30 cellular contexts compared by ENCODE assay signal in genomic region chr6:41358503-41358902, GRCh38. TPM values are rescaled to one million over a fixed set of nuclear protein-coding genes. Genes with fewer than 3 reads are reported as not detected.
"Had no signal": no experiment of that assay in that cellular context is flagged by ENCODE, and none has a peak within 500 bp of the region (broad histone marks: within the 10 kb centered on the region; RNA-seq: fewer than 3 reads in every experiment).

No MANE protein-coding gene starts in this region.

- ATAC-seq: gastrocnemius medialis, heart right ventricle, left colon, left lobe of liver, lower lobe of right lung, mucosa of descending colon had no signal

- H3K27ac ChIP-seq: coronary artery, dorsolateral prefrontal cortex, esophagus squamous epithelium, gastrocnemius medialis, heart right ventricle, left ventricle myocardium inferior, lower lobe of right lung had no signal

- H3K4me3 ChIP-seq: coronary artery, dorsolateral prefrontal cortex, esophagus squamous epithelium, gastrocnemius medialis, heart right ventricle, left ventricle myocardium inferior, lower lobe of right lung, mucosa of descending colon had no signal

- H3K36me3 ChIP-seq: esophagus squamous epithelium, gastrocnemius medialis, heart right ventricle, left ventricle myocardium inferior, lower lobe of right lung had no signal

- H3K4me1 ChIP-seq: esophagus squamous epithelium, gastrocnemius medialis, heart right ventricle, left ventricle myocardium inferior, lower lobe of right lung had no signal

- DNase-seq: dermis blood vessel endothelial cell; dorsolateral prefrontal cortex; effector CD4-positive, alpha-beta T cell; effector memory CD4-positive, alpha-beta T cell; esophagus squamous epithelium; foreskin fibroblast; foreskin melanocyte; gastrocnemius medialis; glutamatergic neuron; heart right ventricle; hippocampal formation; kidney; kidney glomerular epithelial cell; left colon; left ventricle myocardium inferior; lower lobe of right lung; mesenchymal stem cell; mucosa of descending colon had no signal

- H3K9me3 ChIP-seq: gastrocnemius medialis had no signal

RNA-seq across cellular contexts. Expression of gene NCR2, which starts 23.1 kb away (rescaled TPM):
- total RNA-seq: cerebellum, dermis blood vessel endothelial cell, dorsolateral prefrontal cortex, endothelial cell of umbilical vein, epithelial cell of proximal tubule, gastrocnemius medialis, glomerular endothelial cell, heart right ventricle, kidney, left lobe of liver, left ventricle myocardium inferior, lower leg skin, lower lobe of right lung, lung microvascular endothelial cell, mesenteric fat pad, mesothelial cell of epicardium, myocyte had no signal
- polyA plus RNA-seq: endothelial cell of umbilical vein, esophagus, heart right ventricle had no signal
